In genomic region chr10:3526721-3527120, GRCh38 we compare ENCODE assay signal across 14 cellular contexts.
DNase-seq lines count a peak whose midpoint lies in the region; ATAC-seq, FAIRE-seq and TF ChIP-seq lines count a peak whose summit lies in the region.
"Had no signal": no experiment of that assay in that cellular context is flagged by ENCODE, and none has a peak within 500 bp of the region (broad histone marks: within the 10 kb centered on the region; RNA-seq: fewer than 3 reads in every experiment).

No MANE protein-coding gene starts in this region.

- TF ChIP-seq CTCF in HepG2 (CRISPR knock-in tag; IDR thresholded peaks at IDR 0.05) (no peak), Caco-2 (IDR thresholded peaks at IDR 0.05; ENCODE audit: insufficient read depth in 1 of 2, low read depth in 1 of 2, low read length in 1 of 2, severe bottlenecking in 1 of 2, unreplicated experiment in 1 of 2) (no peak)

- peak overlapping the region; percentile 24 for H3K27ac Mint-ChIP-seq in activated T-helper 17 cell treated with anti-CD3 and anti-CD28 coated beads, Interleukin-2, amount 50 U/mL, for 72 hours
- H3K27ac Mint-ChIP-seq in Caco-2 (ENCODE audit: unreplicated experiment): no peak overlapping the region
- H3K27ac Mint-ChIP-seq: activated naive CD8-positive, alpha-beta T cell treated with anti-CD3 and anti-CD28 coated beads, Interleukin-2, amount 10 ng/mL, durations not matched to agents 7 days and 5 days; CD8-positive, alpha-beta T cell had no signal

- H3K9ac ChIP-seq in BLaER1: no peak overlapping the region
- H3K9ac ChIP-seq in HepG2 (ENCODE audit: insufficient read depth, low read depth, low read length): no peak overlapping the region

- H3K4me3 Mint-ChIP-seq in activated T-helper 17 cell treated with anti-CD3 and anti-CD28 coated beads, Interleukin-2, amount 50 U/mL, for 72 hours: no peak overlapping the region
- H3K4me3 Mint-ChIP-seq in Caco-2 (ENCODE audit: unreplicated experiment): no peak overlapping the region
- H3K4me3 Mint-ChIP-seq: activated naive CD8-positive, alpha-beta T cell treated with anti-CD3 and anti-CD28 coated beads, Interleukin-2, amount 10 ng/mL, durations not matched to agents 7 days and 5 days; CD8-positive, alpha-beta T cell had no signal

- no peak for ATAC-seq in activated T-helper 17 cell treated with anti-CD3 and anti-CD28 coated beads, Interleukin-2, amount 50 U/mL, for 72 hours (replicated peaks)
- ATAC-seq in sciatic nerve (peak; percentile 91), HepG2 (no peak), HG02840 (IDR thresholded peaks at IDR 0.05; ENCODE audit: low FRiP score, unreplicated experiment) (no peak)
- ATAC-seq: CD8-positive, alpha-beta T cell had no signal

- peak overlapping the region; percentile 29; the same call in 1 of the 2 replicates for H3K4me3 ChIP-seq in BLaER1
- H3K4me3 ChIP-seq in HepG2 (replicated peaks in 1 of 3; ENCODE audit: insufficient read depth in 1 of 3, low read depth in 2 of 3, low read length in 3 of 3): no peak overlapping the region
- H3K4me3 ChIP-seq in Caco-2 (ENCODE audit: low read depth, low read length): no peak overlapping the region

- H3K27me3 ChIP-seq in BLaER1 (no peaks in the 10 kb centered on the region), HepG2 (ENCODE audit: control insufficient read depth in 1 of 2, insufficient read depth in 2 of 2, low read length in 2 of 2) (peaks cover 0 to 19% of the 10 kb centered on the region in 2 experiments; a peak in 2 of 5 replicates), Caco-2 (replicated peaks; ENCODE audit: control insufficient read depth, insufficient read depth, low read length) (no peaks in the 10 kb centered on the region)

- H4K20me1 ChIP-seq in BLaER1 (no peaks in the 10 kb centered on the region), HepG2 (ENCODE audit: insufficient read depth, low read length) (no peaks in the 10 kb centered on the region)

- POLR2A ChIA-PET in HepG2 (lab: Yijun Ruan, JAX): no interaction called here
- POLR2A ChIA-PET in Caco-2 (lab: Charles Lee): no interaction called here

- peak overlapping the region; percentile 15; the same call in 1 of the 2 replicates for H3K27ac ChIP-seq in BLaER1
- H3K27ac ChIP-seq in HepG2 (ENCODE audit: extremely low read length, insufficient read depth, low read length): no peak overlapping the region

- H3K9me3 Mint-ChIP-seq in activated T-helper 17 cell treated with anti-CD3 and anti-CD28 coated beads, Interleukin-2, amount 50 U/mL, for 72 hours: no peaks in the 10 kb centered on the region
- no peaks in the 10 kb centered on the region for H3K9me3 Mint-ChIP-seq in Caco-2 (ENCODE audit: unreplicated experiment)
- H3K9me3 Mint-ChIP-seq: CD8-positive, alpha-beta T cell had no signal

- H3K9me3 ChIP-seq in BLaER1: peaks cover 45% of the 10 kb centered on the region
- H3K9me3 ChIP-seq in HepG2 (ENCODE audit: low read length): no peaks in the 10 kb centered on the region
- no peaks in the 10 kb centered on the region for H3K9me3 ChIP-seq in Caco-2

- BruUV-seq in HepG2 (replicated peaks; lab: Mats Ljungman, UMichigan): no TSS peak
- no TSS peak for BruUV-seq in Caco-2 (replicated peaks; lab: Mats Ljungman, UMichigan)

- H3K4me1 Mint-ChIP-seq in activated T-helper 17 cell treated with anti-CD3 and anti-CD28 coated beads, Interleukin-2, amount 50 U/mL, for 72 hours: peaks cover 7% of the 10 kb centered on the region
- peaks cover 7% of the 10 kb centered on the region for H3K4me1 Mint-ChIP-seq in Caco-2 (ENCODE audit: low read depth, unreplicated experiment)
- H3K4me1 Mint-ChIP-seq: activated naive CD8-positive, alpha-beta T cell treated with anti-CD3 and anti-CD28 coated beads, Interleukin-2, amount 10 ng/mL, durations not matched to agents 7 days and 5 days had no signal

- H3K4me2 ChIP-seq in BLaER1 (peak overlapping the region; percentile 62), HepG2 (ENCODE audit: low read depth, low read length) (no peak overlapping the region)

- in situ Hi-C loops in HepG2 (cut with HindIII; ENCODE audit: extremely low pct_ligation_motif_present, low pct_unique_long_range_greater_than_20kb): no loop called here
- in situ Hi-C loops in KBM-7 (cut with MboI; ENCODE audit: low pct_unique_long_range_greater_than_20kb, low sequenced_read_pairs): no loop called here

- WGBS in HepG2 (ENCODE audit: low lambda C conversion rate): 38% methylated on average over 3 of the region's 5 CpGs

- DNase-seq in foreskin melanocyte (peak; percentile 30), sciatic nerve (ENCODE audit: low spot score) (no peak), HepG2 (ENCODE audit: low spot score) (no peak), KBM-7 (no peak), Caco-2 (no peak)
- DNase-seq: activated CD4-positive, alpha-beta T cell treated with anti-CD3 and anti-CD28 coated beads, Interleukin-2, amount 50 U/mL, for 4 hours; activated naive CD8-positive, alpha-beta T cell treated with anti-CD3 and anti-CD28 coated beads, Interleukin-2, amount 10 ng/mL, durations not matched to agents 7 days and 5 days; CD8-positive, alpha-beta T cell; NCI-H82; retina; SW 1271 had no signal

- H3K4me1 ChIP-seq in BLaER1 (peaks cover 61% of the 10 kb centered on the region), HepG2 (ENCODE audit: insufficient read depth, low read length) (no peaks in the 10 kb centered on the region), Caco-2 (0 out of 2 replicates have a peak, but pooled peaks cover 4% of the 10 kb centered on the region)

- H3K36me3 ChIP-seq in BLaER1: peaks cover 5% of the 10 kb centered on the region; the same call in 1 of the 2 replicates
- no peaks in the 10 kb centered on the region for H3K36me3 ChIP-seq in HepG2 (replicated peaks in 1 of 2; ENCODE audit: control insufficient read depth in 1 of 2, insufficient read depth in 2 of 2, low read length in 2 of 2)
- no peaks in the 10 kb centered on the region for H3K36me3 ChIP-seq in Caco-2 (ENCODE audit: control insufficient read depth, insufficient read depth, low read length)

- no peak for FAIRE-seq in HepG2 (lab: Jason Lieb, UNC)

- no peak overlapping the region for H2AFZ ChIP-seq in HepG2 (ENCODE audit: low read length)

- no peaks in the 10 kb centered on the region for H3K27me3 Mint-ChIP-seq in activated T-helper 17 cell treated with anti-CD3 and anti-CD28 coated beads, Interleukin-2, amount 50 U/mL, for 72 hours
- no peaks in the 10 kb centered on the region for H3K27me3 Mint-ChIP-seq in Caco-2 (ENCODE audit: insufficient read depth, unreplicated experiment)

- no peaks in the 10 kb centered on the region for H3K36me3 Mint-ChIP-seq in activated T-helper 17 cell treated with anti-CD3 and anti-CD28 coated beads, Interleukin-2, amount 50 U/mL, for 72 hours (ENCODE audit: low read depth)
- no peaks in the 10 kb centered on the region for H3K36me3 Mint-ChIP-seq in Caco-2 (ENCODE audit: insufficient read depth, unreplicated experiment)
- H3K36me3 Mint-ChIP-seq: CD8-positive, alpha-beta T cell had no signal

- TF ChIP-seq EP300 in HepG2 (IDR thresholded peaks at IDR 0.05; ENCODE audit: low read depth in 2 of 2, low read length in 2 of 2): no peak
- no peak for TF ChIP-seq EP300 in HepG2 (CRISPR knock-in tag; IDR thresholded peaks at IDR 0.05; ENCODE audit: borderline replicate concordance)

- TF ChIP-seq POLR2A in HepG2 (IDR thresholded peaks at IDR 0.05; ENCODE audit: insufficient read depth in 1 of 2, low read depth in 2 of 2, low read length in 2 of 2): no peak

- H3K79me2 ChIP-seq in HepG2 (ENCODE audit: insufficient read depth, low read length): no peaks in the 10 kb centered on the region

- CTCF ChIA-PET in HepG2 (lab: Yijun Ruan, JAX; ENCODE audit: low intra/inter-chr PET ratio, low total read pairs) (no interaction called here), Caco-2 (lab: Charles Lee) (no interaction called here)

- no peak for TF ChIP-seq RAD21 in HepG2 (CRISPR knock-in tag; IDR thresholded peaks at IDR 0.05)

- intact Hi-C loops in sciatic nerve (cut with DNase I) (no loop called here), HepG2 (cut with micrococcal nuclease; ENCODE audit: unreplicated experiment) (no loop called here), Caco-2 (cut with micrococcal nuclease; ENCODE audit: unreplicated experiment) (no loop called here)

TF ChIP-seq in HepG2, 621 proteins besides CTCF, POLR2A, EP300 and RAD21 (continues in another document):
- TF ChIP-seq ZNF761 (CRISPR knock-in tag; conservative IDR thresholded peaks at IDR 0.05) (no peak), KDM3A (CRISPR knock-in tag; IDR thresholded peaks at IDR 0.05; ENCODE audit: low read depth) (no peak), ETV5 (CRISPR knock-in tag; IDR thresholded peaks at IDR 0.05; ENCODE audit: borderline replicate concordance) (no peak), SRF (IDR thresholded peaks at IDR 0.05; ENCODE audit: low read depth, low read length) (no peak), MXD3 (CRISPR knock-in tag; IDR thresholded peaks at IDR 0.05) (no peak), ZNF678 (CRISPR knock-in tag; IDR thresholded peaks at IDR 0.05) (no peak), TCF12 (IDR thresholded peaks at IDR 0.05) (no peak), TCF12 (CRISPR knock-in tag; IDR thresholded peaks at IDR 0.05) (no peak), DR1 (CRISPR knock-in tag; IDR thresholded peaks at IDR 0.05) (no peak), ERF (CRISPR knock-in tag; IDR thresholded peaks at IDR 0.05) (no peak), ZNF577 (CRISPR knock-in tag; IDR thresholded peaks at IDR 0.05; ENCODE audit: borderline replicate concordance, low read depth) (no peak), STAT6 (CRISPR knock-in tag; IDR thresholded peaks at IDR 0.05; ENCODE audit: borderline replicate concordance) (no peak)
